ENCODE assay signal across 17 cellular contexts in genomic region chr11:70616317-70616716, GRCh38.
"Had no signal": no experiment of that assay in that cellular context is flagged by ENCODE, and none has a peak within 500 bp of the region (broad histone marks: within the 10 kb centered on the region; RNA-seq: fewer than 3 reads in every experiment).

No MANE protein-coding gene starts in this region.

- H3K27me3 Mint-ChIP-seq: memory B cell, progenitor cell of endocrine pancreas had no signal

- H3K36me3 Mint-ChIP-seq: memory B cell; mesothelial cell of epicardium; naive B cell; natural killer cell treated with Interleukin-12 subunit alpha and Interleukin-12 subunit beta and Interleukin-15 and Interleukin-18, amount 100 ng/mL, for 72 hours; stimulated activated effector memory CD8-positive, alpha-beta T cell treated with anti-CD3 and anti-CD28 coated beads, Interleukin-12 subunit alpha, Interleukin-12 subunit beta, amount 100 ng/mL, for 72 hours had no signal

- ATAC-seq: effector memory CD8-positive, alpha-beta T cell; left ventricle myocardium superior; mucosa of descending colon; natural killer cell treated with Interleukin-12 subunit alpha and Interleukin-12 subunit beta and Interleukin-15 and Interleukin-18, amount 100 ng/mL, for 72 hours; stimulated activated effector memory CD8-positive, alpha-beta T cell treated with anti-CD3 and anti-CD28 coated beads, Interleukin-12 subunit alpha, Interleukin-12 subunit beta, amount 100 ng/mL, for 72 hours had no signal

- H3K9me3 Mint-ChIP-seq: effector memory CD8-positive, alpha-beta T cell; natural killer cell treated with Interleukin-12 subunit alpha and Interleukin-12 subunit beta and Interleukin-15 and Interleukin-18, amount 100 ng/mL, for 72 hours; stimulated activated effector memory CD8-positive, alpha-beta T cell treated with anti-CD3 and anti-CD28 coated beads, Interleukin-12 subunit alpha, Interleukin-12 subunit beta, amount 100 ng/mL, for 72 hours had no signal

- H3K27ac Mint-ChIP-seq: effector memory CD8-positive, alpha-beta T cell; memory B cell; mesothelial cell of epicardium; naive B cell; natural killer cell treated with Interleukin-12 subunit alpha and Interleukin-12 subunit beta and Interleukin-15 and Interleukin-18, amount 100 ng/mL, for 72 hours; progenitor cell of endocrine pancreas; stimulated activated effector memory CD8-positive, alpha-beta T cell treated with anti-CD3 and anti-CD28 coated beads, Interleukin-12 subunit alpha, Interleukin-12 subunit beta, amount 100 ng/mL, for 72 hours had no signal

- DNase-seq: cortex of kidney; effector memory CD8-positive, alpha-beta T cell; left ventricle myocardium superior; naive B cell; sigmoid colon; stimulated activated CD4-positive, alpha-beta T cell treated with anti-CD3 and anti-CD28 coated beads, Interleukin-2, amount 100 ng/mL, for 24 hours; stimulated activated CD4-positive, alpha-beta T cell treated with anti-CD3 and anti-CD28 coated beads, Interleukin-4, amount 100 ng/mL, for 24 hours; stimulated activated naive CD4-positive, alpha-beta T cell treated with Interleukin-2 at 50 U/mL for 16 hours; stomach; thyroid gland; trophoblast cell had no signal

- H3K4me3 Mint-ChIP-seq: effector memory CD8-positive, alpha-beta T cell; memory B cell; mesothelial cell of epicardium; naive B cell; natural killer cell treated with Interleukin-12 subunit alpha and Interleukin-12 subunit beta and Interleukin-15 and Interleukin-18, amount 100 ng/mL, for 72 hours; stimulated activated effector memory CD8-positive, alpha-beta T cell treated with anti-CD3 and anti-CD28 coated beads, Interleukin-12 subunit alpha, Interleukin-12 subunit beta, amount 100 ng/mL, for 72 hours had no signal

- H3K4me1 Mint-ChIP-seq: memory B cell; mesothelial cell of epicardium; naive B cell; stimulated activated effector memory CD8-positive, alpha-beta T cell treated with anti-CD3 and anti-CD28 coated beads, Interleukin-12 subunit alpha, Interleukin-12 subunit beta, amount 100 ng/mL, for 72 hours had no signal
